In genomic region chr7:35339811-35340210, GRCh38 we compare ENCODE assay signal across 19 cellular contexts.
A peak's percentile ranks its signal among the peaks of the same experiment; 100 is the strongest.
DNase-seq lines count a peak whose midpoint lies in the region; ATAC-seq, FAIRE-seq and TF ChIP-seq lines count a peak whose summit lies in the region.
"Had no signal": no experiment of that assay in that cellular context is flagged by ENCODE, and none has a peak within 500 bp of the region (broad histone marks: within the 10 kb centered on the region; RNA-seq: fewer than 3 reads in every experiment).

No MANE protein-coding gene starts in this region.

- no peak overlapping the region for H2BK120ac ChIP-seq in IMR-90 (ENCODE audit: low read depth, low read length)
- H2BK120ac ChIP-seq in H1 (replicated peaks; ENCODE audit: low read depth, low read length), result no peak overlapping the region

- H3K4me1 Mint-ChIP-seq in Caco-2 (ENCODE audit: low read depth, unreplicated experiment) (no peaks in the 10 kb centered on the region), WTC11 (peaks cover 9% of the 10 kb centered on the region)
- H3K4me1 Mint-ChIP-seq: CD14-positive monocyte; CD4-positive, alpha-beta memory T cell had no signal

- BruUV-seq in Caco-2 (replicated peaks; lab: Mats Ljungman, UMichigan) (no TSS peak), IMR-90 (replicated peaks; lab: Mats Ljungman, UMichigan) (no TSS peak)

- no peak overlapping the region for H3K27ac ChIP-seq in IMR-90 (ENCODE audit: insufficient read depth, low read length)
- no peak overlapping the region for H3K27ac ChIP-seq in H1 (ENCODE audit: low read depth, low read length)
- H3K27ac ChIP-seq: BLaER1 had no signal

- H3K27me3 Mint-ChIP-seq in Caco-2 (ENCODE audit: insufficient read depth, unreplicated experiment), result peaks cover 10% of the 10 kb centered on the region
- H3K27me3 Mint-ChIP-seq in WTC11 (ENCODE audit: low read depth), result no peaks in the 10 kb centered on the region; the same call in 1 of the 2 replicates

- H3K23ac ChIP-seq in IMR-90 (ENCODE audit: low read depth, low read length), result no peak overlapping the region
- no peak overlapping the region for H3K23ac ChIP-seq in H1 (ENCODE audit: insufficient read length)

- H2BK20ac ChIP-seq in IMR-90 (ENCODE audit: low read depth, low read length) (no peak overlapping the region), H1 (ENCODE audit: low read length) (no peak overlapping the region)

- H3K9me3 Mint-ChIP-seq in Caco-2 (ENCODE audit: unreplicated experiment), result no peaks in the 10 kb centered on the region
- peaks cover 8% of the 10 kb centered on the region for H3K9me3 Mint-ChIP-seq in WTC11
- H3K9me3 Mint-ChIP-seq: CD4-positive, alpha-beta memory T cell had no signal

- H3K27ac Mint-ChIP-seq in Caco-2 (ENCODE audit: unreplicated experiment) (no peak overlapping the region), WTC11 (no peak overlapping the region)
- H3K27ac Mint-ChIP-seq: CD14-positive monocyte; CD4-positive, alpha-beta memory T cell had no signal

- H4K91ac ChIP-seq in IMR-90 (ENCODE audit: insufficient read depth, low read depth, low read length) (no peak overlapping the region), H1 (replicated peaks; ENCODE audit: insufficient read length, low read length) (no peak overlapping the region)

- TF ChIP-seq POLR2A in IMR-90 (IDR thresholded peaks at IDR 0.05; ENCODE audit: low read depth, low read length), result no peak
- no peak for TF ChIP-seq POLR2A in H1 (IDR thresholded peaks at IDR 0.05; ENCODE audit: control extremely low read depth in 1 of 2, low read depth in 2 of 2, low read length in 2 of 2)

- H3K4me2 ChIP-seq in IMR-90 (ENCODE audit: low read depth, low read length) (no peak overlapping the region), H1 (ENCODE audit: insufficient read depth in 1 of 2, low read depth in 2 of 2, low read length in 2 of 2) (no peak overlapping the region)
- H3K4me2 ChIP-seq: BLaER1 had no signal

- dilution Hi-C loops in IMR-90 (cut with HindIII; ENCODE audit: low sequenced_read_pairs, unreplicated experiment), result no loop called here

- H4K5ac ChIP-seq in IMR-90 (ENCODE audit: low read depth, low read length), result no peak overlapping the region
- H4K5ac ChIP-seq in H1 (ENCODE audit: insufficient read length, low read depth, low read length), result no peak overlapping the region

- H2AFZ ChIP-seq in IMR-90 (replicated peaks; ENCODE audit: low read length, poor library complexity), result peak overlapping the region; percentile 5
- H2AFZ ChIP-seq in H1 (ENCODE audit: low read length), result no peak overlapping the region; the same call in 1 of the 2 replicates

- in situ Hi-C loops in IMR-90 (cut with MboI; ENCODE audit: low sequenced_read_pairs), result no loop called here

- H3K79me1 ChIP-seq in IMR-90 (ENCODE audit: low read depth in 1 of 2, low read length in 2 of 2) (no peaks in the 10 kb centered on the region), H1 (ENCODE audit: low read depth, low read length) (no peaks in the 10 kb centered on the region)

- H3K23me2 ChIP-seq in H1 (ENCODE audit: low read depth, low read length), result no peaks in the 10 kb centered on the region

- no peak overlapping the region for H2AK5ac ChIP-seq in IMR-90 (ENCODE audit: low read depth, low read length)
- no peak overlapping the region for H2AK5ac ChIP-seq in H1 (ENCODE audit: low read depth, low read length)

- H3K4me3 ChIP-seq in Caco-2 (ENCODE audit: low read depth, low read length) (no peak overlapping the region), IMR-90 (ENCODE audit: insufficient read depth, low read depth, low read length) (no peak overlapping the region), H1 (ENCODE audit: extremely low read depth in 1 of 4, insufficient read depth in 2 of 4, low read depth in 3 of 4, low read length in 4 of 4) (no peak overlapping the region)
- H3K4me3 ChIP-seq: BLaER1 had no signal

- CTCF ChIA-PET in Caco-2 (lab: Charles Lee) (no interaction called here), IMR-90 (lab: Yijun Ruan, JAX) (no interaction called here), WTC11 (lab: Charles Lee) (no interaction called here), H1 (lab: Charles Lee; ENCODE audit: partially characterized antibody) (interaction anchor here (0.6 to 1.0 kb wide), 3 partner anchors 48 to 85 kb away, joined by 3 to 4 read pairs (median 3); no protein-coding TSS in a partner anchor)

- H3K27me3 ChIP-seq in Caco-2 (replicated peaks; ENCODE audit: control insufficient read depth, insufficient read depth, low read length), result 0 out of 2 replicates have a peak, but pooled peaks cover 1% of the 10 kb centered on the region
- no peaks in the 10 kb centered on the region for H3K27me3 ChIP-seq in IMR-90 (ENCODE audit: control insufficient read depth, insufficient read depth, low read length)
- no peaks in the 10 kb centered on the region for H3K27me3 ChIP-seq in H1 (replicated peaks in 1 of 4; ENCODE audit: control insufficient read depth in 3 of 4, extremely low read depth in 1 of 4, insufficient read depth in 3 of 4, low read length in 3 of 4)
- H3K27me3 ChIP-seq: BLaER1 had no signal

- TF ChIP-seq EP300 in H1 (IDR thresholded peaks at IDR 0.05; ENCODE audit: borderline replicate concordance in 1 of 2, low read depth in 2 of 2, low read length in 2 of 2), result no peak

- H3K4ac ChIP-seq in IMR-90 (ENCODE audit: low read depth, low read length) (no peak overlapping the region), H1 (replicated peaks; ENCODE audit: insufficient read length, low read depth, low read length) (no peak overlapping the region)

- FAIRE-seq in H1 (lab: Jason Lieb, UNC) (no peak), RCC 7860 (lab: Jason Lieb, UNC) (no peak)
- FAIRE-seq: A204.1, GM12891, GM19239, H54, HTR-8/SVneo had no signal

- H4K8ac ChIP-seq in IMR-90 (ENCODE audit: low read depth in 2 of 2, low read length in 2 of 2), result no peak overlapping the region
- no peak overlapping the region for H4K8ac ChIP-seq in H1 (ENCODE audit: extremely low read depth, insufficient read depth, low read length)

- TF ChIP-seq CTCF in Caco-2 (IDR thresholded peaks at IDR 0.05; ENCODE audit: insufficient read depth in 1 of 2, low read depth in 1 of 2, low read length in 1 of 2, severe bottlenecking in 1 of 2, unreplicated experiment in 1 of 2), result no peak
- no peak for TF ChIP-seq CTCF in IMR-90 (conservative IDR thresholded peaks at IDR 0.05; ENCODE audit: low read depth, low read length)
- TF ChIP-seq CTCF in WTC11 (IDR thresholded peaks at IDR 0.05), result no peak
- no peak for TF ChIP-seq CTCF in H1 (IDR thresholded peaks at IDR 0.05; ENCODE audit: control extremely low read depth in 1 of 3, insufficient read depth in 1 of 3, low read depth in 1 of 3, low read length in 3 of 3)

- POLR2A ChIA-PET in Caco-2 (lab: Charles Lee), result no interaction called here
- POLR2A ChIA-PET in IMR-90 (lab: Charles Lee; ENCODE audit: unreplicated experiment), result no interaction called here
- POLR2A ChIA-PET in WTC11 (lab: Charles Lee), result no interaction called here
- POLR2A ChIA-PET in H1 (lab: Charles Lee; ENCODE audit: partially characterized antibody), result no interaction called here

- no peaks in the 10 kb centered on the region for H3K79me2 ChIP-seq in H1 (ENCODE audit: control insufficient read depth in 1 of 2, insufficient read depth in 2 of 2, low read length in 2 of 2)

- H3K18ac ChIP-seq in IMR-90 (ENCODE audit: low read depth, low read length) (no peak overlapping the region), H1 (ENCODE audit: extremely low read depth, low read length) (no peak overlapping the region)

- no peak overlapping the region for H3K56ac ChIP-seq in IMR-90 (ENCODE audit: extremely low read depth, insufficient read depth, low read length)
- no peak overlapping the region for H3K56ac ChIP-seq in H1 (replicated peaks; ENCODE audit: insufficient read length, low read depth, low read length)

- no peak for TF ChIP-seq RAD21 in IMR-90 (IDR thresholded peaks at IDR 0.05; ENCODE audit: low read length)
- no peak for TF ChIP-seq RAD21 in H1 (IDR thresholded peaks at IDR 0.05 in 1 of 2, conservative IDR thresholded peaks at IDR 0.05 in 1 of 2; ENCODE audit: low read depth in 2 of 2, low read length in 2 of 2)

- H2BK15ac ChIP-seq in IMR-90 (ENCODE audit: low read depth, low read length) (no peak overlapping the region), H1 (ENCODE audit: low read length) (no peak overlapping the region)

- no peak overlapping the region for H2BK12ac ChIP-seq in H1 (ENCODE audit: low read depth, low read length)

- H3K4me3 Mint-ChIP-seq in Caco-2 (ENCODE audit: unreplicated experiment), result peak overlapping the region; percentile 36
- no peak overlapping the region for H3K4me3 Mint-ChIP-seq in WTC11
- H3K4me3 Mint-ChIP-seq: CD14-positive monocyte; CD4-positive, alpha-beta memory T cell had no signal

- H3K4me1 ChIP-seq in Caco-2, result no peaks in the 10 kb centered on the region
- no peaks in the 10 kb centered on the region for H3K4me1 ChIP-seq in IMR-90 (ENCODE audit: control insufficient read depth, insufficient read depth, low read length)
- peaks cover 0 to 2% (median 0%) of the 10 kb centered on the region in 4 experiments; a peak in 1 of 7 replicates for H3K4me1 ChIP-seq in H1 (replicated peaks in 1 of 4; ENCODE audit: control insufficient read depth in 3 of 4, insufficient read depth in 4 of 4, low read length in 3 of 4)

- no peaks in the 10 kb centered on the region for H3K9me1 ChIP-seq in IMR-90 (ENCODE audit: insufficient read depth, low read length)

- intact Hi-C loops in Caco-2 (cut with micrococcal nuclease; ENCODE audit: unreplicated experiment) (no loop called here), IMR-90 (cut with micrococcal nuclease) (no loop called here)

- no peak overlapping the region for H2AK9ac ChIP-seq in IMR-90 (replicated peaks; ENCODE audit: low read depth, low read length, poor library complexity)

- H3K9ac ChIP-seq in IMR-90 (ENCODE audit: low read depth, low read length) (no peak overlapping the region), H1 (replicated peaks in 1 of 4; ENCODE audit: extremely low read depth in 1 of 4, low read depth in 3 of 4, low read length in 3 of 4) (no peak overlapping the region)
- H3K9ac ChIP-seq: BLaER1 had no signal

- 100% methylated on average over 1 of the region's 6 CpGs; no CpG with 5 or more reads in 1 of the 2 experiments for WGBS in IMR-90 (ENCODE audit: extremely low coverage in 2 of 2, insufficient read length in 1 of 2), 2 experiments
- WGBS in H1 (ENCODE audit: extremely low coverage in 1 of 2, insufficient coverage in 1 of 2, insufficient read length in 1 of 2, insufficient replicate concordance in 2 of 2, low coverage in 1 of 2, low lambda C conversion rate in 2 of 2, missing lambda C conversion rate in 1 of 2), 2 experiments, result 87% methylated on average over 6 of the region's 6 CpGs; no CpG with 5 or more reads in 1 of the 2 experiments

- H2BK5ac ChIP-seq in IMR-90 (ENCODE audit: low read depth, low read length, poor library complexity, severe bottlenecking) (no peak overlapping the region), H1 (ENCODE audit: low read depth, low read length) (no peak overlapping the region)

- H3K36me3 Mint-ChIP-seq in Caco-2 (ENCODE audit: insufficient read depth, unreplicated experiment) (no peaks in the 10 kb centered on the region), WTC11 (no peaks in the 10 kb centered on the region)
- H3K36me3 Mint-ChIP-seq: CD14-positive monocyte; CD4-positive, alpha-beta memory T cell had no signal

- ATAC-seq in IMR-90 (ENCODE audit: low read depth), result no peak
- ATAC-seq in WTC11, result no peak

- no peak for DNase-seq in Caco-2
- DNase-seq in IMR-90, result no peak
- DNase-seq in WTC11 (ENCODE audit: low spot score), result no peak
- no peak for DNase-seq in H1 (ENCODE audit: low read depth in 1 of 2, low spot score in 2 of 2)
- DNase-seq in EL, result no peak
- DNase-seq in stimulated activated CD4-positive, alpha-beta T cell treated with anti-CD3 and anti-CD28 coated beads, Interleukin-4, amount 100 ng/mL, for 1 hour, result no peak
- no peak for DNase-seq in RCC 7860 (ENCODE audit: low spot score)
- no peak for DNase-seq in AG08396 (ENCODE audit: low spot score)
- DNase-seq: Calu3; CD4-positive, alpha-beta memory T cell; DMS79 treated with DMSO at 0.1 percent for 48 hours; HCEC 1CT had no signal

- H4K20me1 ChIP-seq in IMR-90 (ENCODE audit: insufficient read depth, low read length) (no peaks in the 10 kb centered on the region), H1 (replicated peaks in 1 of 2; ENCODE audit: control insufficient read depth in 1 of 2, insufficient read depth in 2 of 2, low read length in 2 of 2) (no peaks in the 10 kb centered on the region)
- H4K20me1 ChIP-seq: BLaER1 had no signal

- no peaks in the 10 kb centered on the region for H3K36me3 ChIP-seq in Caco-2 (ENCODE audit: control insufficient read depth, insufficient read depth, low read length)
- H3K36me3 ChIP-seq in IMR-90 (ENCODE audit: control insufficient read depth, insufficient read depth, low read length), result no peaks in the 10 kb centered on the region
- no peaks in the 10 kb centered on the region for H3K36me3 ChIP-seq in H1 (ENCODE audit: control insufficient read depth in 2 of 4, insufficient read depth in 4 of 4, low read length in 3 of 4)
- H3K36me3 ChIP-seq: BLaER1 had no signal

- H3K14ac ChIP-seq in IMR-90 (replicated peaks; ENCODE audit: low read depth, low read length), result no peak overlapping the region
- no peak overlapping the region for H3K14ac ChIP-seq in H1 (ENCODE audit: insufficient read length)

- no peaks in the 10 kb centered on the region for H3K9me3 ChIP-seq in Caco-2
- no peaks in the 10 kb centered on the region for H3K9me3 ChIP-seq in IMR-90 (ENCODE audit: control insufficient read depth, insufficient read depth, low read length)
- H3K9me3 ChIP-seq in H1 (ENCODE audit: insufficient read depth in 2 of 2, low read depth in 1 of 2, low read length in 1 of 2), result no peaks in the 10 kb centered on the region; a peak in 1 of 4 replicates
- H3K9me3 ChIP-seq: BLaER1 had no signal
